1 cellular context compared by ENCODE assay signal in the genomic region with DNA sequence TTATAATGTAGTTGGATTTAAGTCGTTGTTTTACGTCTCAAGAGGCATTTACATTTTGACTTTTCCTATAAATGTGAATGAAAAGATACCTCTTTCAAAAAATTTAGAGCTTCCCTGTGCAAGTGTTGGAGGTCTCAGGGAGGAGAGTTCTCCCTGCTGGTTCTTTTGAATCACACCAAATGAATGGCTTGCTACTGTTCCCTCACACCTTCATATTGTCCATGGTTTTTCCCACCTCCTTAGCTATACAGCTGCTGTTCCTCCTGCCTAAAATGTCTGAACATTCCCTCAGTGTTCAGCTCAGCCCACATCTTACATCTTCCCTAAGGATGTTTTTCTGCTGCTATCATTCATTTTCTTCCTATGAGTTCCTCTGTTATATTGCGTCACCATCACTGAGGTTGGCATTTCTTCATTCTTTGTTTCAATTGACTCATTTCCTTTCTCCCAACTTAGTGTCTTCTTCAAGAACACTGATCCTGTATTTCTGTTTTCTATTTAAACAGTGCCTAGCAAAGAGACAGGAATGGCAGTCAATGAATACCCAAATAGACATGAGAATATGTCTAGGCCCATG.
TF ChIP-seq lines count a peak whose summit lies in the region.

No MANE protein-coding gene starts in this region.

TF ChIP-seq in IMR-90, 13 proteins besides CTCF, POLR2A, EP300 and RAD21 (continued from another document):
- TF ChIP-seq, protein P1, sequence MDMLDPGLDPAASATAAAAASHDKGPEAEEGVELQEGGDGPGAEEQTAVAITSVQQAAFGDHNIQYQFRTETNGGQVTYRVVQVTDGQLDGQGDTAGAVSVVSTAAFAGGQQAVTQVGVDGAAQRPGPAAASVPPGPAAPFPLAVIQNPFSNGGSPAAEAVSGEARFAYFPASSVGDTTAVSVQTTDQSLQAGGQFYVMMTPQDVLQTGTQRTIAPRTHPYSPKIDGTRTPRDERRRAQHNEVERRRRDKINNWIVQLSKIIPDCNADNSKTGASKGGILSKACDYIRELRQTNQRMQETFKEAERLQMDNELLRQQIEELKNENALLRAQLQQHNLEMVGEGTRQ (IDR thresholded peaks at IDR 0.05; ENCODE audit: low read depth, low read length) = no peak
- TF ChIP-seq MAZ (IDR thresholded peaks at IDR 0.05; ENCODE audit: borderline replicate concordance, low read depth, low read length) = no peak
- TF ChIP-seq FOS (IDR thresholded peaks at IDR 0.05; ENCODE audit: low read depth, low read length) = peak; percentile 63
- TF ChIP-seq ELK1 (IDR thresholded peaks at IDR 0.05; ENCODE audit: borderline replicate concordance, low read depth, low read length) = no peak
- no peak for TF ChIP-seq RCOR1 (IDR thresholded peaks at IDR 0.05; ENCODE audit: insufficient replicate concordance, low read length)
- no peak for TF ChIP-seq MXI1 (IDR thresholded peaks at IDR 0.05; ENCODE audit: borderline replicate concordance, low read depth, low read length)
- TF ChIP-seq RFX5 (IDR thresholded peaks at IDR 0.05; ENCODE audit: low read depth, low read length) = no peak
- no peak for TF ChIP-seq CHD1 (IDR thresholded peaks at IDR 0.05; ENCODE audit: low read depth, low read length)
- peak; percentile 23; the same call in 1 of the 2 replicates for TF ChIP-seq MAFK (IDR thresholded peaks at IDR 0.05; ENCODE audit: low read depth, low read length)
- no peak for TF ChIP-seq NFE2L2 (IDR thresholded peaks at IDR 0.05; ENCODE audit: low read depth, low read length)
- TF ChIP-seq SMC3 (IDR thresholded peaks at IDR 0.05; ENCODE audit: low read depth, low read length) = no peak
